29 cellular contexts compared by ENCODE assay signal in genomic region chr1:46367072-46367471, GRCh38.
"Had no signal": no experiment of that assay in that cellular context is flagged by ENCODE, and none has a peak within 500 bp of the region (broad histone marks: within the 10 kb centered on the region; RNA-seq: fewer than 3 reads in every experiment).

No MANE protein-coding gene starts in this region.

- H3K36me3 ChIP-seq: neural progenitor cell had no signal

- H3K79me2 ChIP-seq: parathyroid adenoma had no signal

- DNase-seq: hippocampal formation; kidney glomerular epithelial cell; left cardiac atrium; left lung; mesendoderm; naive B cell; natural killer cell; nephron progenitor cell; occipital lobe; psoas muscle; right lobe of liver; stimulated activated CD4-positive, alpha-beta T cell treated with anti-CD3 and anti-CD28 coated beads, Interleukin-1b, Interleukin-23, amount 100 ng/mL, for 48 hours; stimulated activated CD4-positive, alpha-beta T cell treated with anti-CD3 and anti-CD28 coated beads, Interleukin-2, amount 100 ng/mL, for 48 hours; stimulated activated CD4-positive, alpha-beta T cell treated with anti-CD3 and anti-CD28 coated beads, Interleukin-4, amount 100 ng/mL, for 4 hours; stimulated activated CD8-positive, alpha-beta memory T cell treated with anti-CD3 and anti-CD28 coated beads, Interleukin-4, amount 100 ng/mL, for 48 hours; stimulated activated naive CD4-positive, alpha-beta T cell treated with Interleukin-2 at 50 U/mL for 16 hours; stimulated activated naive CD8-positive, alpha-beta T cell treated with anti-CD3 and anti-CD28 coated beads, Interleukin-15, amount 100 ng/mL, for 72 hours; substantia nigra; transverse colon; upper lobe of right lung had no signal

- H3K4me1 ChIP-seq: right lobe of liver, transverse colon, upper lobe of right lung had no signal

- H3K9me3 Mint-ChIP-seq: mesothelial cell of epicardium; naive B cell; natural killer cell; nephron progenitor cell; neural progenitor cell; stimulated activated memory B cell treated with anti-CD40 and anti-IgM and Interleukin-4, amounts not matched to agents 10 μg/mL and 1 μg/mL and 100 μg/mL, for 72 hours; stimulated activated naive CD8-positive, alpha-beta T cell treated with anti-CD3 and anti-CD28 coated beads, Interleukin-15, amount 100 ng/mL, for 72 hours had no signal

- H3K27ac Mint-ChIP-seq: mesothelial cell of epicardium; natural killer cell; nephron progenitor cell; neural progenitor cell; stimulated activated memory B cell treated with anti-CD40 and anti-IgM and Interleukin-4, amounts not matched to agents 10 μg/mL and 1 μg/mL and 100 μg/mL, for 72 hours; stimulated activated naive CD8-positive, alpha-beta T cell treated with anti-CD3 and anti-CD28 coated beads, Interleukin-15, amount 100 ng/mL, for 72 hours had no signal

- H3K4me1 Mint-ChIP-seq: stimulated activated naive CD8-positive, alpha-beta T cell treated with anti-CD3 and anti-CD28 coated beads, Interleukin-15, amount 100 ng/mL, for 72 hours had no signal

- H3K27me3 ChIP-seq: left lung, neural progenitor cell, neutrophil, right lobe of liver, transverse colon, upper lobe of right lung had no signal

- FAIRE-seq: keratinocyte, urothelium cell line had no signal

- ATAC-seq: left cardiac atrium; left lung; natural killer cell; psoas muscle; right lobe of liver; stimulated activated memory B cell treated with anti-CD40 and anti-IgM and Interleukin-4, amounts not matched to agents 10 μg/mL and 1 μg/mL and 100 μg/mL, for 72 hours; stimulated activated naive CD8-positive, alpha-beta T cell treated with anti-CD3 and anti-CD28 coated beads, Interleukin-15, amount 100 ng/mL, for 72 hours; upper lobe of right lung had no signal

- H3K27me3 Mint-ChIP-seq: naive B cell; stimulated activated memory B cell treated with anti-CD40 and anti-IgM and Interleukin-4, amounts not matched to agents 10 μg/mL and 1 μg/mL and 100 μg/mL, for 72 hours; stimulated activated naive CD8-positive, alpha-beta T cell treated with anti-CD3 and anti-CD28 coated beads, Interleukin-15, amount 100 ng/mL, for 72 hours had no signal

- H3K4me3 ChIP-seq: left lung, lung, neural progenitor cell, psoas muscle, right lobe of liver, smooth muscle cell, transverse colon, upper lobe of right lung had no signal

- H3K9me3 ChIP-seq: left lung, neutrophil, psoas muscle, right lobe of liver, transverse colon, upper lobe of right lung had no signal

- H2AFZ ChIP-seq: neural progenitor cell, parathyroid adenoma had no signal

- H3K27ac ChIP-seq: left lung, neural progenitor cell, neutrophil, parathyroid adenoma, psoas muscle, right lobe of liver, transverse colon, upper lobe of right lung had no signal

- H3K9ac ChIP-seq: neural progenitor cell, parathyroid adenoma had no signal

- H3K4me2 ChIP-seq: neural progenitor cell, smooth muscle cell had no signal

- H3K4me3 Mint-ChIP-seq: mesothelial cell of epicardium; naive B cell; natural killer cell; nephron progenitor cell; neural progenitor cell; stimulated activated memory B cell treated with anti-CD40 and anti-IgM and Interleukin-4, amounts not matched to agents 10 μg/mL and 1 μg/mL and 100 μg/mL, for 72 hours; stimulated activated naive CD8-positive, alpha-beta T cell treated with anti-CD3 and anti-CD28 coated beads, Interleukin-15, amount 100 ng/mL, for 72 hours had no signal
